ENCODE assay signal across 18 cellular contexts in the genomic region with DNA sequence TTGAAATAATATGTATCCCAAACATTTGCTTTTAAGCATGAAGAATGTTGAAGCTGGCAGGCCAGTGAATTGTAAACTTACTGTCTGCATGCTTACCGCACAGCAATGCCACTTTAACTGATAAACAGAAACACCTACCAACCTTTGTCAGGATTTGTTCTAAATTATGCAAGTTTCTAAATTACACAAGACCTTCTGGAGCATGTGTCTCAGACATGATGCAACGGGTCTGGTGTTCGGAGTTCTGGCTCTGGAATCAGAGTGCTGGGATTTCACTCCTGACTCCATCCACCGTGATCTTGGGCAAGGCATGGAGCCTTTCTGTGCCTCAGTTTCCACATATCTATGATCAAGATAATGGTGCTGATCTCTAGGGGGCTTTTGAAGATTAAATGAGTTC.
"Had no signal": no experiment of that assay in that cellular context is flagged by ENCODE, and none has a peak within 500 bp of the region (broad histone marks: within the 10 kb centered on the region; RNA-seq: fewer than 3 reads in every experiment).

No MANE protein-coding gene starts in this region.

- H3K4me1 ChIP-seq: psoas muscle, spleen, upper lobe of left lung had no signal

- H3K4me3 Mint-ChIP-seq: activated CD4-positive, alpha-beta T cell treated with anti-CD3 and anti-CD28 coated beads, Interleukin-2, amount 10 ng/mL, durations not matched to agents 7 days and 5 days; activated naive CD8-positive, alpha-beta T cell treated with anti-CD3 and anti-CD28 coated beads, Interleukin-2, amount 50 U/mL, for 24 hours; immature natural killer cell; nephron had no signal

- H3K9me3 Mint-ChIP-seq: activated CD4-positive, alpha-beta T cell treated with anti-CD3 and anti-CD28 coated beads, Interleukin-2, amount 10 ng/mL, durations not matched to agents 7 days and 5 days; activated naive CD8-positive, alpha-beta T cell treated with anti-CD3 and anti-CD28 coated beads, Interleukin-2, amount 50 U/mL, for 24 hours; immature natural killer cell; nephron had no signal

- H3K36me3 ChIP-seq: spleen, suprapubic skin, upper lobe of left lung had no signal

- H3K27me3 ChIP-seq: suprapubic skin, upper lobe of left lung had no signal

- H3K27me3 Mint-ChIP-seq: activated CD4-positive, alpha-beta T cell treated with anti-CD3 and anti-CD28 coated beads, Interleukin-2, amount 10 ng/mL, durations not matched to agents 7 days and 5 days had no signal

- DNase-seq: activated CD4-positive, alpha-beta T cell treated with anti-CD3 and anti-CD28 coated beads, Interleukin-2, amount 10 ng/mL, durations not matched to agents 7 days and 5 days; activated CD4-positive, CD25-positive, alpha-beta regulatory T cell; activated CD8-positive, alpha-beta memory T cell treated with anti-CD3 and anti-CD28 coated beads for 24 hours; activated naive CD4-positive, alpha-beta T cell treated with Interleukin-2 at 50 U/mL for 16 hours; activated naive CD8-positive, alpha-beta T cell treated with anti-CD3 and anti-CD28 coated beads, Interleukin-2, amount 50 U/mL, for 24 hours; central memory CD4-positive, alpha-beta T cell; effector CD4-positive, alpha-beta T cell; immature natural killer cell; left cardiac atrium; psoas muscle; spleen; stimulated activated naive CD4-positive, alpha-beta T cell treated with Interleukin-2 at 50 U/mL for 16 hours; T-helper 2 cell; upper lobe of left lung had no signal

- H3K4me1 Mint-ChIP-seq: activated CD4-positive, alpha-beta T cell treated with anti-CD3 and anti-CD28 coated beads, Interleukin-2, amount 10 ng/mL, durations not matched to agents 7 days and 5 days; activated naive CD8-positive, alpha-beta T cell treated with anti-CD3 and anti-CD28 coated beads, Interleukin-2, amount 50 U/mL, for 24 hours; immature natural killer cell had no signal

- H3K9me3 ChIP-seq: psoas muscle, spleen, suprapubic skin, upper lobe of left lung had no signal

- H3K36me3 Mint-ChIP-seq: immature natural killer cell had no signal

- H3K27ac Mint-ChIP-seq: activated CD4-positive, alpha-beta T cell treated with anti-CD3 and anti-CD28 coated beads, Interleukin-2, amount 10 ng/mL, durations not matched to agents 7 days and 5 days; activated naive CD8-positive, alpha-beta T cell treated with anti-CD3 and anti-CD28 coated beads, Interleukin-2, amount 50 U/mL, for 24 hours; immature natural killer cell; nephron had no signal

- H3K4me3 ChIP-seq: coronary artery, psoas muscle, spleen, suprapubic skin, upper lobe of left lung had no signal

- ATAC-seq: activated naive CD8-positive, alpha-beta T cell treated with anti-CD3 and anti-CD28 coated beads, Interleukin-2, amount 50 U/mL, for 24 hours; left cardiac atrium; psoas muscle; sciatic nerve had no signal

- H3K27ac ChIP-seq: coronary artery, psoas muscle, spleen, suprapubic skin, upper lobe of left lung had no signal
